30 cellular contexts compared by ENCODE assay signal in the genomic region with DNA sequence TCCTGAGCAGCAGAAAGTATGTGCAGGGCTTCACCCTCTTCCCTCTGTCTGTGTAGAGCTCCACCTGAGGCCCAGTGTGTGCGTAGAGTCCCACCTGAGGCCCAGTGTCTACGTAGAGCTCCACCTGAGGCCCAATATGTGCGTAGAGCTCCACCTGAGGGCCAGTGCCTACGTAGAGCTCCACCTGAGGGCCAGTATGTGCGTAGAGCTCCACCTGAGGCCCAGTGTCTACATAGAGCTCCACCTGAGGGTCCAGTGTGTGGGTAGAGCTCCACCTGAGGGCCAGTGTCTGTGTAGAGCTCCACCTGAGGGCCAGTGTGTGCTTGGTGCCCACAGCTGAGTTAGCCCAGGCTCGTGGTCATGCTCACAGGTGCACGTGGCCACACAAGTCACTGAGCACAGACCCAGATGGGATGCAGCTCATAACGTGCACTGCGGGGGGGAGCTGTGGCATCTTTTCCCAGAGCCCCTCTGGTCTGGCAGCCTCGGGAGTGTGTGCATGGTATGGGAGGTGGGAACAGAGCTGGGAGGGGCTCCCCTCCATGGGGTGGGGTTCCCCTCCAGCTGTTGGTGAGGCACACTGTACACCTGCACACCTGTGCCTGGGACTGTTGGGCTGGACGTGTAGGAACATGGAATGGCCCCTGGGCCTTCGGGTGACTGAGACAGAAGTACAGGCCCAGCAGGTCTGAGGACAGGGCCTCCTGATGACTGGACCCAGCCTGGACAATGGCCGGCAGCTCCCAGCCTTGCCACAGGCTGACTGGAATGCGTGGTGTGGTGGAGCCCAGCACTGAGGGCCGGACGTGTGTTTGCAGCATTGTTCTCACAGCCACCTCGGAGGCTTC. TPM values are rescaled to one million over a fixed set of nuclear protein-coding genes. Genes with fewer than 3 reads are reported as not detected.
DNase-seq lines count a peak whose midpoint lies in the region; ATAC-seq, FAIRE-seq and TF ChIP-seq lines count a peak whose summit lies in the region.
"Had no signal": no experiment of that assay in that cellular context is flagged by ENCODE, and none has a peak within 500 bp of the region (broad histone marks: within the 10 kb centered on the region; RNA-seq: fewer than 3 reads in every experiment).

No MANE protein-coding gene starts in this region.

- H3K9me3 Mint-ChIP-seq in mesothelial cell of epicardium: no peaks in the 10 kb centered on the region
- no peaks in the 10 kb centered on the region for H3K9me3 Mint-ChIP-seq in activated T-cell treated with anti-CD3 and anti-CD28 coated beads, Interleukin-2, amount 50 U/mL, for 24 hours
- H3K9me3 Mint-ChIP-seq: CD4-positive, alpha-beta memory T cell had no signal

- no peak for ATAC-seq in GM21723 (IDR thresholded peaks at IDR 0.05; ENCODE audit: unreplicated experiment)
- ATAC-seq: Panc1 had no signal

- FAIRE-seq in HTR-8/SVneo (lab: Jason Lieb, UNC): peak; percentile 46
- FAIRE-seq: colon, frontal cortex, GM19239, islet of Langerhans had no signal

- no peak for DNase-seq in HTR-8/SVneo (ENCODE audit: insufficient read length, low spot score)
- no peak for DNase-seq in caudate nucleus (lab: John Stamatoyannopoulos, UW)
- no peak for DNase-seq in mesothelial cell of epicardium (ENCODE audit: low spot score in 2 of 2, unreplicated experiment in 2 of 2)
- DNase-seq in activated T-cell treated with anti-CD3 and anti-CD28 coated beads, Interleukin-2, amount 50 U/mL, for 24 hours: no peak
- DNase-seq: activated CD4-positive, alpha-beta T cell treated with anti-CD3 and anti-CD28 coated beads for 1 hour; activated CD8-positive, alpha-beta memory T cell treated with anti-CD3 and anti-CD28 coated beads for 24 hours; activated T-cell treated with anti-CD3 and anti-CD28 coated beads, Interleukin-2, amount 50 U/mL, for 1 hour; brain microvascular endothelial cell; CD4-positive, alpha-beta memory T cell; effector memory CD4-positive, alpha-beta T cell; KBM-7; NCI-H1436; NCI-H2107; NCI-H510A; NK-92 treated with Interleukin-12 subunit alpha and Interleukin-12 subunit beta, amount 100 ng/mL, for 24 hours; stimulated activated CD4-positive, alpha-beta T cell treated with anti-CD3 and anti-CD28 coated beads, Interleukin-1b, Interleukin-23, amount 100 ng/mL, for 48 hours; T-cell had no signal

- H3K36me3 Mint-ChIP-seq in mesothelial cell of epicardium: peaks cover 9% of the 10 kb centered on the region
- peaks cover 2% of the 10 kb centered on the region for H3K36me3 Mint-ChIP-seq in activated T-cell treated with anti-CD3 and anti-CD28 coated beads, Interleukin-2, amount 50 U/mL, for 24 hours (ENCODE audit: low read depth)
- H3K36me3 Mint-ChIP-seq: CD4-positive, alpha-beta memory T cell; T-cell had no signal

- no peaks in the 10 kb centered on the region for H3K27me3 ChIP-seq in layer of hippocampus (ENCODE audit: control insufficient read depth, insufficient read depth, low read length)
- H3K27me3 ChIP-seq: brain microvascular endothelial cell, esophagus muscularis mucosa, neutrophil, SJSA1, suprapubic skin had no signal

- H3K4me3 Mint-ChIP-seq in mesothelial cell of epicardium: no peak overlapping the region
- no peak overlapping the region for H3K4me3 Mint-ChIP-seq in activated T-cell treated with anti-CD3 and anti-CD28 coated beads, Interleukin-2, amount 50 U/mL, for 24 hours
- H3K4me3 Mint-ChIP-seq: CD4-positive, alpha-beta memory T cell; T-cell had no signal

- no peak for TF ChIP-seq CTCF in mesothelial cell of epicardium (IDR thresholded peaks at IDR 0.05; ENCODE audit: unreplicated experiment)

- no peaks in the 10 kb centered on the region for H3K4me1 Mint-ChIP-seq in mesothelial cell of epicardium
- H3K4me1 Mint-ChIP-seq in activated T-cell treated with anti-CD3 and anti-CD28 coated beads, Interleukin-2, amount 50 U/mL, for 24 hours (ENCODE audit: low read depth): peaks cover 30% of the 10 kb centered on the region

- no peak overlapping the region for H3K27ac Mint-ChIP-seq in mesothelial cell of epicardium
- H3K27ac Mint-ChIP-seq in activated T-cell treated with anti-CD3 and anti-CD28 coated beads, Interleukin-2, amount 50 U/mL, for 24 hours: no peak overlapping the region
- H3K27ac Mint-ChIP-seq: CD4-positive, alpha-beta memory T cell; progenitor cell of endocrine pancreas; T-cell had no signal

- no peaks in the 10 kb centered on the region for H3K27me3 Mint-ChIP-seq in mesothelial cell of epicardium (ENCODE audit: low read depth)
- no peaks in the 10 kb centered on the region for H3K27me3 Mint-ChIP-seq in activated T-cell treated with anti-CD3 and anti-CD28 coated beads, Interleukin-2, amount 50 U/mL, for 24 hours
- H3K27me3 Mint-ChIP-seq: CD4-positive, alpha-beta memory T cell; progenitor cell of endocrine pancreas; T-cell had no signal

- H3K27ac ChIP-seq in caudate nucleus (ENCODE audit: low read depth, low read length) (peak overlapping the region; percentile 79), layer of hippocampus (ENCODE audit: low read depth, low read length) (peak overlapping the region; percentile 88), temporal lobe (ENCODE audit: low read depth, low read length) (peak overlapping the region; percentile 87)
- H3K27ac ChIP-seq: brain microvascular endothelial cell, esophagus muscularis mucosa, neutrophil, SJSA1, suprapubic skin had no signal

RNA-seq across cellular contexts. Expression of gene PACS2, which starts 20.1 kb away (rescaled TPM):
- total RNA-seq in temporal lobe (67.9 TPM), mesothelial cell of epicardium (135 to 147 TPM (median 138 TPM) in 3 replicates)

RNA-seq across cellular contexts. Expression of gene BRF1, which starts 33.8 kb away (rescaled TPM):
- 57.0 TPM for total RNA-seq in temporal lobe
- 72.8 to 78.6 TPM (median 75.0 TPM) in 3 replicates for total RNA-seq in mesothelial cell of epicardium
